Comparison of ENCODE assay signal across 24 cellular contexts in genomic region chr7:34337163-34337562, GRCh38.
"Had no signal": no experiment of that assay in that cellular context is flagged by ENCODE, and none has a peak within 500 bp of the region (broad histone marks: within the 10 kb centered on the region; RNA-seq: fewer than 3 reads in every experiment).

No MANE protein-coding gene starts in this region.

- H3K4me1 ChIP-seq: gastrocnemius medialis, heart right ventricle, left ventricle myocardium inferior, lower lobe of right lung, pancreas, stomach, transverse colon had no signal

- FAIRE-seq: endothelial cell of umbilical vein, kidney, pancreas, small intestine had no signal

- H3K27me3 ChIP-seq: heart right ventricle, pancreas, stomach, transverse colon had no signal

- H3K36me3 Mint-ChIP-seq: natural killer cell treated with Interleukin-12 subunit alpha and Interleukin-12 subunit beta and Interleukin-15 and Interleukin-18, amount 100 ng/mL, for 72 hours had no signal

- H3K4me3 Mint-ChIP-seq: endodermal cell; natural killer cell treated with Interleukin-12 subunit alpha and Interleukin-12 subunit beta and Interleukin-15 and Interleukin-18, amount 100 ng/mL, for 72 hours had no signal

- H3K27ac Mint-ChIP-seq: endodermal cell; natural killer cell treated with Interleukin-12 subunit alpha and Interleukin-12 subunit beta and Interleukin-15 and Interleukin-18, amount 100 ng/mL, for 72 hours; progenitor cell of endocrine pancreas had no signal

- H3K4me3 ChIP-seq: coronary artery, gastrocnemius medialis, heart right ventricle, left ventricle myocardium inferior, lower lobe of right lung, pancreas, stomach, thoracic aorta, transverse colon had no signal

- DNase-seq: effector CD4-positive, alpha-beta T cell; endodermal cell; gastrocnemius medialis; heart right ventricle; kidney; left cardiac atrium; left ventricle myocardium inferior; lower lobe of right lung; mesenchymal stem cell; midbrain; occipital lobe; pancreas; right cardiac atrium; small intestine; stimulated activated CD4-positive, alpha-beta T cell treated with anti-CD3 and anti-CD28 coated beads, Interleukin-12 subunit alpha, Interleukin-12 subunit beta, amount 100 ng/mL, for 4 hours; stimulated activated naive CD4-positive, alpha-beta T cell; stomach; substantia nigra; transverse colon had no signal

- H3K9me3 ChIP-seq: gastrocnemius medialis, lower lobe of right lung, pancreas, thoracic aorta, transverse colon had no signal

- ATAC-seq: gastrocnemius medialis; heart right ventricle; left cardiac atrium; lower lobe of right lung; natural killer cell treated with Interleukin-12 subunit alpha and Interleukin-12 subunit beta and Interleukin-15 and Interleukin-18, amount 100 ng/mL, for 72 hours; pancreas; right cardiac atrium had no signal

- H3K27ac ChIP-seq: coronary artery, gastrocnemius medialis, heart right ventricle, left ventricle myocardium inferior, lower lobe of right lung, pancreas, stomach, thoracic aorta, transverse colon had no signal

- H3K27me3 Mint-ChIP-seq: natural killer cell treated with Interleukin-12 subunit alpha and Interleukin-12 subunit beta and Interleukin-15 and Interleukin-18, amount 100 ng/mL, for 72 hours; progenitor cell of endocrine pancreas had no signal

- H3K36me3 ChIP-seq: gastrocnemius medialis, heart right ventricle, left ventricle myocardium inferior, lower lobe of right lung, pancreas, stomach, thoracic aorta, transverse colon had no signal
